Comparison of ENCODE assay signal across 1 cellular context in the genomic region with DNA sequence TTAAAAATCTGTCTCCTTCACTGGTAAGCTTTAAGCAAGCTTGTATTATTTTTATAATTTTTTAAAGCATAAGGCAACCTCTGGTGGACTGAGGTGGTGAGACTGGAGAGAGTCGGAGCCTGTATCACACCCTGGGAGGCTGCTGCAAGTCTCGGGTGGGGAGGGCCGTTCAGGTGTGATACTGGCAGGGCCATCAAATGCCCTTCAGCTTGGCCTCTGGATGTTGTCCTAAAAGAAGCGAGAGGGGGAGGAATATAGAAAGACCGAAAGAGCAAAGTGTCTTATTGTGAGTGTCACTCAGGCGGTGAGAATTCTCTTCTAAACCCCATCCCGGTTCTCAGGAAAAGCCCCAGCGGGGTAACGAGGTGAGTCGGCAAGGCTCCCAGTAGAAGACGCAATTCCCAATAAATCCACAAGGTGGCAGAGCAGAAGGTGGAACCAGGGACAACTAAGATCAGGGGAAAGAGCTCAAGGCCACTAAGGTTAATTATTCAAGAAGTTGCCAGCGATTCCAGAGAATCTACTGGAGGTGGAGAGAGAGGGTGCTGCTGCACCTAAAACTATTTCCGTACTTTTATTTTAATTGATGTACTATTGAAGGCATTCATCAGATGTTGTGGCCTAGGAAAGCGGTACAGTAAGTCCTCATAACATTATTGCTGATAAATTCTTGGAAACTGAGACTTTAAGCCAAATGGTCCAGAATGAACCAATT.
TF ChIP-seq lines count a peak whose summit lies in the region.

No MANE protein-coding gene starts in this region.

TF ChIP-seq in GM12878, 131 proteins besides CTCF, POLR2A, EP300 and RAD21 (continued from another document):
- TF ChIP-seq MTA2 (IDR thresholded peaks at IDR 0.05; ENCODE audit: low read depth) (no peak), TARDBP (IDR thresholded peaks at IDR 0.05; ENCODE audit: borderline replicate concordance) (0 out of 2 replicates have a peak, but pooled peaks have one; percentile 29), HCFC1 (IDR thresholded peaks at IDR 0.05; ENCODE audit: low read length) (no peak), SMARCA5 (IDR thresholded peaks at IDR 0.05) (peak; percentile 35; the same call in 1 of the 2 replicates), ZSCAN29 (IDR thresholded peaks at IDR 0.05) (no peak), ZNF217 (IDR thresholded peaks at IDR 0.05) (no peak), RUNX3 (IDR thresholded peaks at IDR 0.05; ENCODE audit: low read length) (no peak), POU2F2 (IDR thresholded peaks at IDR 0.05; ENCODE audit: borderline replicate concordance, low read depth, low read length) (0 out of 3 replicates have a peak, but pooled peaks have one; percentile 16), POLR2AphosphoS2 (IDR thresholded peaks at IDR 0.05; ENCODE audit: low read depth, low read length) (no peak), NR2F1 (conservative IDR thresholded peaks at IDR 0.05) (peak; percentile 71), BACH1 (IDR thresholded peaks at IDR 0.05; ENCODE audit: borderline replicate concordance) (no peak), NR2C1 (IDR thresholded peaks at IDR 0.05) (no peak), YY1 (IDR thresholded peaks at IDR 0.05; ENCODE audit: low read depth, low read length) (peak; percentile 52; the same call in 1 of the 2 replicates), BMI1 (IDR thresholded peaks at IDR 0.05; ENCODE audit: borderline replicate concordance) (no peak), SIN3A (IDR thresholded peaks at IDR 0.05; ENCODE audit: low read depth, low read length) (no peak)
- TF ChIP-seq, protein P1, sequence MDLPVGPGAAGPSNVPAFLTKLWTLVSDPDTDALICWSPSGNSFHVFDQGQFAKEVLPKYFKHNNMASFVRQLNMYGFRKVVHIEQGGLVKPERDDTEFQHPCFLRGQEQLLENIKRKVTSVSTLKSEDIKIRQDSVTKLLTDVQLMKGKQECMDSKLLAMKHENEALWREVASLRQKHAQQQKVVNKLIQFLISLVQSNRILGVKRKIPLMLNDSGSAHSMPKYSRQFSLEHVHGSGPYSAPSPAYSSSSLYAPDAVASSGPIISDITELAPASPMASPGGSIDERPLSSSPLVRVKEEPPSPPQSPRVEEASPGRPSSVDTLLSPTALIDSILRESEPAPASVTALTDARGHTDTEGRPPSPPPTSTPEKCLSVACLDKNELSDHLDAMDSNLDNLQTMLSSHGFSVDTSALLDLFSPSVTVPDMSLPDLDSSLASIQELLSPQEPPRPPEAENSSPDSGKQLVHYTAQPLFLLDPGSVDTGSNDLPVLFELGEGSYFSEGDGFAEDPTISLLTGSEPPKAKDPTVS (IDR thresholded peaks at IDR 0.05; ENCODE audit: low read depth, low read length), result no peak
- TF ChIP-seq, protein P2, sequence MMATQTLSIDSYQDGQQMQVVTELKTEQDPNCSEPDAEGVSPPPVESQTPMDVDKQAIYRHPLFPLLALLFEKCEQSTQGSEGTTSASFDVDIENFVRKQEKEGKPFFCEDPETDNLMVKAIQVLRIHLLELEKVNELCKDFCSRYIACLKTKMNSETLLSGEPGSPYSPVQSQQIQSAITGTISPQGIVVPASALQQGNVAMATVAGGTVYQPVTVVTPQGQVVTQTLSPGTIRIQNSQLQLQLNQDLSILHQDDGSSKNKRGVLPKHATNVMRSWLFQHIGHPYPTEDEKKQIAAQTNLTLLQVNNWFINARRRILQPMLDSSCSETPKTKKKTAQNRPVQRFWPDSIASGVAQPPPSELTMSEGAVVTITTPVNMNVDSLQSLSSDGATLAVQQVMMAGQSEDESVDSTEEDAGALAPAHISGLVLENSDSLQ (IDR thresholded peaks at IDR 0.05), result peak; percentile 44
- TF ChIP-seq, protein P3, sequence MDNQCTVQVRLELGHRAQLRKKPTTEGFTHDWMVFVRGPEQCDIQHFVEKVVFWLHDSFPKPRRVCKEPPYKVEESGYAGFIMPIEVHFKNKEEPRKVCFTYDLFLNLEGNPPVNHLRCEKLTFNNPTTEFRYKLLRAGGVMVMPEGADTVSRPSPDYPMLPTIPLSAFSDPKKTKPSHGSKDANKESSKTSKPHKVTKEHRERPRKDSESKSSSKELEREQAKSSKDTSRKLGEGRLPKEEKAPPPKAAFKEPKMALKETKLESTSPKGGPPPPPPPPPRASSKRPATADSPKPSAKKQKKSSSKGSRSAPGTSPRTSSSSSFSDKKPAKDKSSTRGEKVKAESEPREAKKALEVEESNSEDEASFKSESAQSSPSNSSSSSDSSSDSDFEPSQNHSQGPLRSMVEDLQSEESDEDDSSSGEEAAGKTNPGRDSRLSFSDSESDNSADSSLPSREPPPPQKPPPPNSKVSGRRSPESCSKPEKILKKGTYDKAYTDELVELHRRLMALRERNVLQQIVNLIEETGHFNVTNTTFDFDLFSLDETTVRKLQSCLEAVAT (IDR thresholded peaks at IDR 0.05), result no peak
- TF ChIP-seq, protein P4, sequence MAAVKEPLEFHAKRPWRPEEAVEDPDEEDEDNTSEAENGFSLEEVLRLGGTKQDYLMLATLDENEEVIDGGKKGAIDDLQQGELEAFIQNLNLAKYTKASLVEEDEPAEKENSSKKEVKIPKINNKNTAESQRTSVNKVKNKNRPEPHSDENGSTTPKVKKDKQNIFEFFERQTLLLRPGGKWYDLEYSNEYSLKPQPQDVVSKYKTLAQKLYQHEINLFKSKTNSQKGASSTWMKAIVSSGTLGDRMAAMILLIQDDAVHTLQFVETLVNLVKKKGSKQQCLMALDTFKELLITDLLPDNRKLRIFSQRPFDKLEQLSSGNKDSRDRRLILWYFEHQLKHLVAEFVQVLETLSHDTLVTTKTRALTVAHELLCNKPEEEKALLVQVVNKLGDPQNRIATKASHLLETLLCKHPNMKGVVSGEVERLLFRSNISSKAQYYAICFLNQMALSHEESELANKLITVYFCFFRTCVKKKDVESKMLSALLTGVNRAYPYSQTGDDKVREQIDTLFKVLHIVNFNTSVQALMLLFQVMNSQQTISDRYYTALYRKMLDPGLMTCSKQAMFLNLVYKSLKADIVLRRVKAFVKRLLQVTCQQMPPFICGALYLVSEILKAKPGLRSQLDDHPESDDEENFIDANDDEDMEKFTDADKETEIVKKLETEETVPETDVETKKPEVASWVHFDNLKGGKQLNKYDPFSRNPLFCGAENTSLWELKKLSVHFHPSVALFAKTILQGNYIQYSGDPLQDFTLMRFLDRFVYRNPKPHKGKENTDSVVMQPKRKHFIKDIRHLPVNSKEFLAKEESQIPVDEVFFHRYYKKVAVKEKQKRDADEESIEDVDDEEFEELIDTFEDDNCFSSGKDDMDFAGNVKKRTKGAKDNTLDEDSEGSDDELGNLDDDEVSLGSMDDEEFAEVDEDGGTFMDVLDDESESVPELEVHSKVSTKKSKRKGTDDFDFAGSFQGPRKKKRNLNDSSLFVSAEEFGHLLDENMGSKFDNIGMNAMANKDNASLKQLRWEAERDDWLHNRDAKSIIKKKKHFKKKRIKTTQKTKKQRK (IDR thresholded peaks at IDR 0.05; ENCODE audit: low read depth, low read length), result no peak
- TF ChIP-seq, protein P5, sequence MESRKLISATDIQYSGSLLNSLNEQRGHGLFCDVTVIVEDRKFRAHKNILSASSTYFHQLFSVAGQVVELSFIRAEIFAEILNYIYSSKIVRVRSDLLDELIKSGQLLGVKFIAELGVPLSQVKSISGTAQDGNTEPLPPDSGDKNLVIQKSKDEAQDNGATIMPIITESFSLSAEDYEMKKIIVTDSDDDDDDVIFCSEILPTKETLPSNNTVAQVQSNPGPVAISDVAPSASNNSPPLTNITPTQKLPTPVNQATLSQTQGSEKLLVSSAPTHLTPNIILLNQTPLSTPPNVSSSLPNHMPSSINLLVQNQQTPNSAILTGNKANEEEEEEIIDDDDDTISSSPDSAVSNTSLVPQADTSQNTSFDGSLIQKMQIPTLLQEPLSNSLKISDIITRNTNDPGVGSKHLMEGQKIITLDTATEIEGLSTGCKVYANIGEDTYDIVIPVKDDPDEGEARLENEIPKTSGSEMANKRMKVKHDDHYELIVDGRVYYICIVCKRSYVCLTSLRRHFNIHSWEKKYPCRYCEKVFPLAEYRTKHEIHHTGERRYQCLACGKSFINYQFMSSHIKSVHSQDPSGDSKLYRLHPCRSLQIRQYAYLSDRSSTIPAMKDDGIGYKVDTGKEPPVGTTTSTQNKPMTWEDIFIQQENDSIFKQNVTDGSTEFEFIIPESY (IDR thresholded peaks at IDR 0.05), result no peak
- TF ChIP-seq, protein P6, sequence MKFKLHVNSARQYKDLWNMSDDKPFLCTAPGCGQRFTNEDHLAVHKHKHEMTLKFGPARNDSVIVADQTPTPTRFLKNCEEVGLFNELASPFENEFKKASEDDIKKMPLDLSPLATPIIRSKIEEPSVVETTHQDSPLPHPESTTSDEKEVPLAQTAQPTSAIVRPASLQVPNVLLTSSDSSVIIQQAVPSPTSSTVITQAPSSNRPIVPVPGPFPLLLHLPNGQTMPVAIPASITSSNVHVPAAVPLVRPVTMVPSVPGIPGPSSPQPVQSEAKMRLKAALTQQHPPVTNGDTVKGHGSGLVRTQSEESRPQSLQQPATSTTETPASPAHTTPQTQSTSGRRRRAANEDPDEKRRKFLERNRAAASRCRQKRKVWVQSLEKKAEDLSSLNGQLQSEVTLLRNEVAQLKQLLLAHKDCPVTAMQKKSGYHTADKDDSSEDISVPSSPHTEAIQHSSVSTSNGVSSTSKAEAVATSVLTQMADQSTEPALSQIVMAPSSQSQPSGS (IDR thresholded peaks at IDR 0.05; ENCODE audit: low read length), result no peak
